In genomic region chr14:102835959-102836358, GRCh38 we compare ENCODE assay signal across 1 cellular context.
A peak's percentile ranks its signal among the peaks of the same experiment; 100 is the strongest.
TF ChIP-seq lines count a peak whose summit lies in the region.

No MANE protein-coding gene starts in this region.

TF ChIP-seq in IMR-90, 13 proteins besides CTCF, POLR2A, EP300 and RAD21:
- 0 out of 2 replicates have a peak, but pooled peaks have one; percentile 4 for TF ChIP-seq FOS (IDR thresholded peaks at IDR 0.05; ENCODE audit: low read depth, low read length)
- TF ChIP-seq MAZ (IDR thresholded peaks at IDR 0.05; ENCODE audit: borderline replicate concordance, low read depth, low read length) = no peak
- TF ChIP-seq MAFK (IDR thresholded peaks at IDR 0.05; ENCODE audit: low read depth, low read length) = no peak
- TF ChIP-seq MXI1 (IDR thresholded peaks at IDR 0.05; ENCODE audit: borderline replicate concordance, low read depth, low read length) = no peak
